Comparison of ENCODE assay signal across 12 cellular contexts in genomic region chr10:43576580-43576979, GRCh38. TPM values are rescaled to one million over a fixed set of nuclear protein-coding genes. Genes with fewer than 3 reads are reported as not detected.
"Had no signal": no experiment of that assay in that cellular context is flagged by ENCODE, and none has a peak within 500 bp of the region (broad histone marks: within the 10 kb centered on the region; RNA-seq: fewer than 3 reads in every experiment).

No MANE protein-coding gene starts in this region.

- ATAC-seq: activated naive CD8-positive, alpha-beta T cell treated with anti-CD3 and anti-CD28 coated beads, Interleukin-2, amount 50 U/mL, for 24 hours; left colon; psoas muscle; right lobe of liver; stimulated activated naive CD8-positive, alpha-beta T cell treated with anti-CD3 and anti-CD28 coated beads, Interleukin-15, Interleukin-2, amounts not matched to agents 100 U/mL and 50 U/mL, for 24 hours had no signal

- H3K27me3 Mint-ChIP-seq: activated naive CD8-positive, alpha-beta T cell treated with anti-CD3 and anti-CD28 coated beads, Interleukin-2, amount 50 U/mL, for 24 hours had no signal

- DNase-seq: activated naive CD8-positive, alpha-beta T cell treated with anti-CD3 and anti-CD28 coated beads, Interleukin-2, amount 50 U/mL, for 24 hours; left colon; mammary epithelial cell; nephron progenitor cell; psoas muscle; right lobe of liver; SJCRH30; stimulated activated CD4-positive, alpha-beta T cell treated with anti-CD3 and anti-CD28 coated beads, Interleukin-2, amount 100 ng/mL, for 24 hours; stimulated activated naive CD8-positive, alpha-beta T cell treated with anti-CD3 and anti-CD28 coated beads, Interleukin-15, Interleukin-2, amounts not matched to agents 100 U/mL and 50 U/mL, for 24 hours; T-helper 9 cell; upper lobe of left lung had no signal

- H3K27ac Mint-ChIP-seq: activated naive CD8-positive, alpha-beta T cell treated with anti-CD3 and anti-CD28 coated beads, Interleukin-2, amount 50 U/mL, for 24 hours; activated T-helper 2 cell treated with anti-CD3 and anti-CD28 coated beads, Interferon-gamma antibody, Interleukin-2, Interleukin-4, amounts not matched to agents 10 μg/mL and 5 μg/mL and 100 μg/mL, durations not matched to agents 14 hours and 24 hours and 36 hours; nephron progenitor cell had no signal

RNA-seq across cellular contexts. Expression of gene ZNF239, which starts 2.2 kb away (rescaled TPM):
- total RNA-seq: SJCRH30 had no signal
